In the genomic region with DNA sequence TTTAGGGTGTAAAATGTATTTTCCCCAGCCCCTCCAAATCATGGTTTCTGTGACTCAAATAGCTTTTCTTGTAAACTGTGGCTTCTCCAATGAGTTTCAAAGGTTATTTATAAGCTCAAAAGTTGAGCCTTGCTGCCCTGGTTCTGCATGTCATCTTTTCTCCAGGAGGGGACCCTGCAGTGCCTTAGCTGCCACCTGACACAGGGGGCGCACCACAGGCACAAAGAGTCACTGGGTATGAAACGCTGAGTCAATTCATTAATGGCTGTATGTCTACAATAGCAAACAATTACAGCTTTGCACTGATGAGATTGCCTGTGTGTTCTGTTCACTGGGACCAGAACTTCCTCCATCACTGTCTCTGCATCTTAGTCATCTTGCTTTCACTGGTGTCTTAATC, we compare ENCODE assay signal across 25 cellular contexts.
"Had no signal": no experiment of that assay in that cellular context is flagged by ENCODE, and none has a peak within 500 bp of the region (broad histone marks: within the 10 kb centered on the region; RNA-seq: fewer than 3 reads in every experiment).

No MANE protein-coding gene starts in this region.

- H3K27ac ChIP-seq: dorsolateral prefrontal cortex, epithelial cell of prostate, esophagus muscularis mucosa, gastrocnemius medialis, heart right ventricle, left ventricle myocardium inferior, lower lobe of right lung, pancreas, stomach had no signal

- H3K27ac Mint-ChIP-seq: memory B cell, mesothelial cell of epicardium, natural killer cell, progenitor cell of endocrine pancreas, type B pancreatic cell had no signal

- DNase-seq: cortex of kidney; dorsolateral prefrontal cortex; effector CD8-positive, alpha-beta T cell; gastrocnemius medialis; heart right ventricle; hypothalamus; kidney; left cardiac atrium; left ventricle myocardium inferior; lower lobe of right lung; natural killer cell; nucleus accumbens; pancreas; right cardiac atrium; small intestine; stimulated activated CD4-positive, alpha-beta T cell treated with anti-CD3 and anti-CD28 coated beads, Interleukin-12 subunit alpha, Interleukin-12 subunit beta, amount 100 ng/mL, for 4 hours; stimulated activated naive CD4-positive, alpha-beta T cell; stomach had no signal

- ATAC-seq: gastrocnemius medialis, heart right ventricle, left cardiac atrium, lower lobe of right lung, natural killer cell, pancreas, right cardiac atrium had no signal

- H3K4me3 Mint-ChIP-seq: memory B cell, mesothelial cell of epicardium, natural killer cell, neural crest cell, type B pancreatic cell had no signal

- H3K27me3 ChIP-seq: esophagus muscularis mucosa, gastrocnemius medialis, heart right ventricle, pancreas, stomach had no signal

- H3K36me3 ChIP-seq: esophagus muscularis mucosa, gastrocnemius medialis, heart right ventricle, left ventricle myocardium inferior, lower lobe of right lung, pancreas, stomach had no signal

- H3K27me3 Mint-ChIP-seq: memory B cell had no signal

- H3K4me3 ChIP-seq: dorsolateral prefrontal cortex, esophagus muscularis mucosa, gastrocnemius medialis, heart right ventricle, left ventricle myocardium inferior, lower lobe of right lung, pancreas, stomach had no signal

- H3K4me1 ChIP-seq: gastrocnemius medialis, heart right ventricle, left ventricle myocardium inferior, lower lobe of right lung, pancreas, stomach had no signal

- H3K36me3 Mint-ChIP-seq: memory B cell, natural killer cell, type B pancreatic cell had no signal

- H3K9me3 ChIP-seq: esophagus muscularis mucosa, gastrocnemius medialis, lower lobe of right lung, pancreas had no signal

- H3K4me1 Mint-ChIP-seq: memory B cell, natural killer cell had no signal
